In the genomic region with DNA sequence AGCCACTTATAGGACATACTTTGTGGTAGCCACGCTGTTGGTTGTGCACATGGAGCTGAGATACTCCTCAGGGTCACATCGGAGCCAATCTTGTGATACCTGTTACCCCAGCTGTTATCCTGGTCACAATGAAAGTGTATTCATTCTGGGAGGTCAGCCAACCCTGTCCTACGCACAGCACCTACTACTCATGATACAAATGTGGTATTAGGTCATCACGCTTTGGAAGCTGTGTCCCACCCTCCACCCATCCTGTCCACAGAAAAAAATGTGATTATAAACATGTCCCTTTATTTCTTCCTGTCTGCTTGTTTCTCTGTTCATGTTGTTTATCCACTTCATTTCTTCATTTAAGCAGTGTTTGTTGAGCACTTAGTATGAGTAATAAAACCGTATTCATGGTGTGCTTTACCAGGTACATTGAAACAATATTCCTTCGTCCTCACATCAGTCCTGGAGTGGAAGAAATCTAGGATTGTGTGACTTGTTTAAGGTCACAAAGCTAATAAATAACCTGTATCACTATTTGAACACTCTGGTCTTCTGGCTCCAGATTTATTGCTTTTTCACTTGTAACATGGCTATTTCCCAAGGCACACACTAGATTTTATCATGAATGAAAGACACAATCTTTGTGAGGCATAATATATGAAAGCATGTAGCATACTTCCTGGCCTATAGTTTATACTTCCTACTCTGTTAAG, we compare ENCODE assay signal across 24 cellular contexts.
A peak's percentile ranks its signal among the peaks of the same experiment; 100 is the strongest.
DNase-seq lines count a peak whose midpoint lies in the region; ATAC-seq and TF ChIP-seq lines count a peak whose summit lies in the region.
"Had no signal": no experiment of that assay in that cellular context is flagged by ENCODE, and none has a peak within 500 bp of the region (broad histone marks: within the 10 kb centered on the region; RNA-seq: fewer than 3 reads in every experiment).

No MANE protein-coding gene starts in this region.

- H3K27me3 Mint-ChIP-seq in endodermal cell (ENCODE audit: insufficient read depth), result no peaks in the 10 kb centered on the region
- H3K27me3 Mint-ChIP-seq: stimulated activated naive CD8-positive, alpha-beta T cell treated with anti-CD3 and anti-CD28 coated beads, Interleukin-15, Interleukin-2, amounts not matched to agents 100 ng/mL and 50 ng/mL, for 24 hours had no signal

- H3K79me2 ChIP-seq in osteoblast (ENCODE audit: insufficient read depth, low read length), result no peaks in the 10 kb centered on the region

- no peaks in the 10 kb centered on the region for H3K9me3 Mint-ChIP-seq in endodermal cell
- H3K9me3 Mint-ChIP-seq: CD8-positive, alpha-beta T cell; stimulated activated naive CD8-positive, alpha-beta T cell treated with anti-CD3 and anti-CD28 coated beads, Interleukin-15, Interleukin-2, amounts not matched to agents 100 ng/mL and 50 ng/mL, for 24 hours had no signal

- TF ChIP-seq CTCF in endodermal cell (conservative IDR thresholded peaks at IDR 0.05) (no peak), osteoblast (IDR thresholded peaks at IDR 0.05; ENCODE audit: extremely low read depth, low read depth, low read length) (no peak)

- peak overlapping the region; percentile 15 for H3K4me2 ChIP-seq in osteoblast (ENCODE audit: insufficient read depth, low read length)

- peak; percentile 54 for ATAC-seq in HG02938 (IDR thresholded peaks at IDR 0.05; ENCODE audit: unreplicated experiment)
- no peak for ATAC-seq in HG02588 (IDR thresholded peaks at IDR 0.05; ENCODE audit: unreplicated experiment)
- ATAC-seq: CD8-positive, alpha-beta T cell had no signal

- peaks cover 48% of the 10 kb centered on the region for H3K4me1 Mint-ChIP-seq in endodermal cell

- H3K4me1 ChIP-seq in endodermal cell (ENCODE audit: control insufficient read depth, insufficient read depth, low read length), result peaks cover 25% of the 10 kb centered on the region
- peaks cover 39% of the 10 kb centered on the region for H3K4me1 ChIP-seq in osteoblast (ENCODE audit: insufficient read depth, low read length)

- H3K9me3 ChIP-seq in endodermal cell (ENCODE audit: control insufficient read depth, low read length) (peaks cover 27% of the 10 kb centered on the region), osteoblast (ENCODE audit: low read depth, low read length) (no peaks in the 10 kb centered on the region)
- H3K9me3 ChIP-seq: tibial nerve had no signal

- no peaks in the 10 kb centered on the region for H3K27me3 ChIP-seq in endodermal cell (ENCODE audit: control insufficient read depth, insufficient read depth, low read length, poor library complexity, severe bottlenecking)
- no peaks in the 10 kb centered on the region for H3K27me3 ChIP-seq in osteoblast (ENCODE audit: insufficient read depth, low read length)
- H3K27me3 ChIP-seq: cardiac muscle cell, dorsolateral prefrontal cortex, MG63, tibial nerve had no signal

- H3K36me3 ChIP-seq in endodermal cell (ENCODE audit: control insufficient read depth, insufficient read depth, low read length), result peaks cover 41% of the 10 kb centered on the region
- peaks cover 16% of the 10 kb centered on the region for H3K36me3 ChIP-seq in osteoblast (ENCODE audit: insufficient read depth, low read length)
- H3K36me3 ChIP-seq: cardiac muscle cell had no signal

- H3K36me3 Mint-ChIP-seq in endodermal cell (ENCODE audit: low read depth), result peaks cover 50% of the 10 kb centered on the region

- DNase-seq in ELR (ENCODE audit: low read depth) (peak; percentile 26), endodermal cell (no peak), osteoblast (ENCODE audit: insufficient read length, low spot score, missing footprints) (no peak), SHP77 (lab: John Stamatoyannopoulos, UW) (no peak), HK-2 (ENCODE audit: unreplicated experiment) (no peak)
- no peak for DNase-seq in activated CD4-positive, alpha-beta T cell treated with anti-CD3 and anti-CD28 coated beads, Interleukin-2, amount 50 U/mL, for 4 hours
- DNase-seq: activated CD4-positive, alpha-beta T cell treated with anti-CD3 and anti-CD28 coated beads, Interleukin-2, amount 50 U/mL, for 1 hour; CD8-positive, alpha-beta T cell; DMS79 treated with DMSO at 0.1 percent for 48 hours; dorsolateral prefrontal cortex; HCEC 1CT; MG63; midbrain; NCI-H748 treated with DMSO at 0.1 percent for 48 hours; nephron progenitor cell; posterior cingulate gyrus; stimulated activated CD4-positive, alpha-beta T cell treated with anti-CD3 and anti-CD28 coated beads, Interleukin-2, amount 100 ng/mL, for 24 hours; T-helper 1 cell had no signal

- H4K20me1 ChIP-seq in osteoblast (ENCODE audit: insufficient read depth, low read length), result no peaks in the 10 kb centered on the region

- H3K27ac ChIP-seq in endodermal cell (ENCODE audit: low read depth, low read length), result no peak overlapping the region
- no peak overlapping the region for H3K27ac ChIP-seq in osteoblast (ENCODE audit: low read depth, low read length)
- H3K27ac ChIP-seq: cardiac muscle cell, epithelial cell of prostate, tibial nerve had no signal

- H3K4me3 ChIP-seq in endodermal cell (ENCODE audit: low read length), result peak overlapping the region; percentile 63
- no peak overlapping the region for H3K4me3 ChIP-seq in osteoblast (ENCODE audit: insufficient read depth, low read length)
- H3K4me3 ChIP-seq: cardiac muscle cell, dorsolateral prefrontal cortex, MG63, tibial nerve had no signal

- no peak overlapping the region for H3K4me3 Mint-ChIP-seq in endodermal cell
- H3K4me3 Mint-ChIP-seq: CD8-positive, alpha-beta T cell; nephron progenitor cell; stimulated activated naive CD8-positive, alpha-beta T cell treated with anti-CD3 and anti-CD28 coated beads, Interleukin-15, Interleukin-2, amounts not matched to agents 100 ng/mL and 50 ng/mL, for 24 hours had no signal

- WGBS in endodermal cell (ENCODE audit: insufficient coverage in 1 of 2, insufficient read length in 1 of 2), 2 experiments, result 94 to 100% methylated on average over 4 to 6 of the region's 6 CpGs

- H2AFZ ChIP-seq in osteoblast (ENCODE audit: low read length), result no peak overlapping the region

- H3K27ac Mint-ChIP-seq in endodermal cell, result no peak overlapping the region
- H3K27ac Mint-ChIP-seq: CD8-positive, alpha-beta T cell; stimulated activated naive CD8-positive, alpha-beta T cell treated with anti-CD3 and anti-CD28 coated beads, Interleukin-15, Interleukin-2, amounts not matched to agents 100 ng/mL and 50 ng/mL, for 24 hours had no signal

- H3K9ac ChIP-seq in endodermal cell (ENCODE audit: extremely low read depth, low read length, poor library complexity, severe bottlenecking), result no peak overlapping the region
